In the genomic region with DNA sequence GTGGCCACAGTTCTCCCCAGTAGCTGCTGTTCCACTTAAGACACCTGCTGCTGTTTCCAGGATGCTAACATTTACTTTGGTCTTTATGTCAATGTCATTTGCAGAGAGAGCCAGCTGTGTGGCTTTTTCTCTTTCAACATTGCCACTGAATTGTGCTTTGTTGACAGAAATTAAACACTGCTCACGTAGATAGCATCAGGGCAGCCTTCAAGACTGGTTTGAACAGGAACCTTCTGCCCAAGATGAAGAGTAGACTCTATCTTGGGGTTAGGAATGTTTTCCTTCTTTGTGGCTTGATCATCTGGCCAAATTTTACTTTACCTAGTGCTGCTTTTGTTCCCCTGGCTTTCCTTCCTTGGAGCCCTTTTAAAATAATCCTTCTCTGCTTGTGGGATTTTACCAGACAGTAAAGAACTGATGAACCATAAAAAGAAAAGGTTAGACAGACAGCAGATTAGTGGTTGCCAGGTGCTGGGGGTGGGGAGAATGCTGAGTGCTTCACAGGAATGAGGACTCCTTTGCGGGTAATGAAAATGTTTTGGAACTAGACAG, we compare ENCODE assay signal across 9 cellular contexts. TPM values are rescaled to one million over a fixed set of nuclear protein-coding genes. Genes with fewer than 3 reads are reported as not detected.
DNase-seq lines count a peak whose midpoint lies in the region; ATAC-seq and TF ChIP-seq lines count a peak whose summit lies in the region.
"Had no signal": no experiment of that assay in that cellular context is flagged by ENCODE, and none has a peak within 500 bp of the region (broad histone marks: within the 10 kb centered on the region; RNA-seq: fewer than 3 reads in every experiment).

No MANE protein-coding gene starts in this region.

- H3K27me3 Mint-ChIP-seq in MCF 10A (ENCODE audit: insufficient read depth, unreplicated experiment): no peaks in the 10 kb centered on the region
- no peaks in the 10 kb centered on the region for H3K27me3 Mint-ChIP-seq in type B pancreatic cell

- H3K27ac Mint-ChIP-seq in MCF 10A (ENCODE audit: low read depth, unreplicated experiment): no peak overlapping the region
- H3K27ac Mint-ChIP-seq in type B pancreatic cell: peak overlapping the region; percentile 81
- H3K27ac Mint-ChIP-seq: H9 had no signal

- no peak overlapping the region for H3K9ac ChIP-seq in PC-3 (ENCODE audit: low read length)

- DNase-seq in breast epithelium (ENCODE audit: low spot score in 2 of 2) (peak in 1 of 2 donors; percentile 53), MCF 10A (ENCODE audit: unreplicated experiment) (no peak), NCI-H748 (lab: John Stamatoyannopoulos, UW; ENCODE audit: unreplicated experiment) (peak; percentile 95), hepatocyte (ENCODE audit: low spot score) (peak; percentile 48), type B pancreatic cell (ENCODE audit: extremely low spot score, unreplicated experiment) (no peak), PC-3 (no peak)
- DNase-seq in effector CD4-positive, alpha-beta T cell: no peak
- DNase-seq: H9 had no signal

- CTCF ChIA-PET in MCF 10A (lab: Yijun Ruan, JAX): no interaction called here
- CTCF ChIA-PET in PC-3 (lab: Charles Lee): no interaction called here

- H3K4me3 ChIP-seq in breast epithelium (no peak overlapping the region), hepatocyte (no peak overlapping the region), PC-3 (ENCODE audit: low read length) (no peak overlapping the region)

- 19% methylated on average over 2 of the region's 2 CpGs for WGBS in hepatocyte (ENCODE audit: low lambda C conversion rate, missing lambda C conversion rate)

- H3K9me3 Mint-ChIP-seq in MCF 10A (ENCODE audit: unreplicated experiment) (no peaks in the 10 kb centered on the region), type B pancreatic cell (no peaks in the 10 kb centered on the region)
- H3K9me3 Mint-ChIP-seq: H9 had no signal

- H3K27ac ChIP-seq in breast epithelium: peak overlapping the region; percentile 81 to 91
- peak overlapping the region; percentile 73 for H3K27ac ChIP-seq in hepatocyte
- H3K27ac ChIP-seq in PC-3 (ENCODE audit: low read length): no peak overlapping the region

- H4K20me1 ChIP-seq in hepatocyte (ENCODE audit: insufficient read depth, poor library complexity, severe bottlenecking) (no peaks in the 10 kb centered on the region), PC-3 (ENCODE audit: low read length) (no peaks in the 10 kb centered on the region)

- no peak for ATAC-seq in PC-3
- no peak for ATAC-seq in GM18858 (IDR thresholded peaks at IDR 0.05; ENCODE audit: unreplicated experiment)

- no peaks in the 10 kb centered on the region for H3K9me3 ChIP-seq in breast epithelium
- H3K9me3 ChIP-seq in hepatocyte (ENCODE audit: low read depth): no peaks in the 10 kb centered on the region
- H3K9me3 ChIP-seq in PC-3 (ENCODE audit: low read length): no peaks in the 10 kb centered on the region

- H3K27me3 ChIP-seq in breast epithelium: no peaks in the 10 kb centered on the region
- H3K27me3 ChIP-seq in hepatocyte: no peaks in the 10 kb centered on the region
- H3K27me3 ChIP-seq in PC-3 (ENCODE audit: low read length): no peaks in the 10 kb centered on the region

- H3K9me2 ChIP-seq in hepatocyte (replicated peaks; ENCODE audit: insufficient read depth): no peaks in the 10 kb centered on the region
- H3K9me2 ChIP-seq in PC-3 (replicated peaks; ENCODE audit: low read length): no peaks in the 10 kb centered on the region

- H3K4me1 ChIP-seq in breast epithelium (peaks cover 2 to 9% of the 10 kb centered on the region in 2 donors), hepatocyte (ENCODE audit: insufficient read depth) (peaks cover 30% of the 10 kb centered on the region), PC-3 (ENCODE audit: insufficient read depth, low read length) (peaks cover 19% of the 10 kb centered on the region)

- no peaks in the 10 kb centered on the region for H3K79me2 ChIP-seq in hepatocyte
- no peaks in the 10 kb centered on the region for H3K79me2 ChIP-seq in PC-3 (ENCODE audit: low read length)

- POLR2A ChIA-PET in MCF 10A (lab: Yijun Ruan, JAX): interaction anchor here (0.6 kb wide), 2 partner anchors 765 to 1064 kb away, joined by 3 to 4 read pairs; no protein-coding TSS in a partner anchor
- POLR2A ChIA-PET in PC-3 (lab: Charles Lee; ENCODE audit: unreplicated experiment): no interaction called here

- no peaks in the 10 kb centered on the region for H3F3A ChIP-seq in PC-3 (ENCODE audit: low read length, unreplicated experiment)

- no peak for TF ChIP-seq POLR2A in breast epithelium (IDR thresholded peaks at IDR 0.05)

- BruUV-seq in MCF 10A (replicated peaks; lab: Mats Ljungman, UMichigan): no TSS peak
- BruUV-seq in PC-3 (replicated peaks; lab: Mats Ljungman, UMichigan): no TSS peak

- H3K4me3 Mint-ChIP-seq in MCF 10A (ENCODE audit: unreplicated experiment) (no peak overlapping the region), type B pancreatic cell (peak overlapping the region; percentile 29)
- H3K4me3 Mint-ChIP-seq: H9 had no signal

- intact Hi-C loops in breast epithelium (cut with DNase I; ENCODE audit: low total_unique reads): no loop called here
- intact Hi-C loops in MCF 10A (cut with micrococcal nuclease): no loop called here
- intact Hi-C loops in PC-3 (cut with micrococcal nuclease): loop anchor here (5.0 kb wide), 1 partner anchor 41 kb away; no protein-coding TSS in a partner anchor

- no peak for TF ChIP-seq CTCF in breast epithelium (IDR thresholded peaks at IDR 0.05)
- TF ChIP-seq CTCF in MCF 10A (IDR thresholded peaks at IDR 0.05; ENCODE audit: unreplicated experiment): no peak
- no peak for TF ChIP-seq CTCF in hepatocyte (IDR thresholded peaks at IDR 0.05; ENCODE audit: poor library complexity)
- no peak for TF ChIP-seq CTCF in type B pancreatic cell (conservative IDR thresholded peaks at IDR 0.05)
- TF ChIP-seq CTCF in PC-3 (conservative IDR thresholded peaks at IDR 0.05; ENCODE audit: low read depth, low read length): no peak

- H3K4me2 ChIP-seq in hepatocyte (no peak overlapping the region), PC-3 (ENCODE audit: low read length) (no peak overlapping the region)

- H2AFZ ChIP-seq in hepatocyte (no peak overlapping the region), PC-3 (ENCODE audit: low read length) (no peak overlapping the region)

- H3K4me1 Mint-ChIP-seq in MCF 10A (ENCODE audit: insufficient read depth, unreplicated experiment): no peaks in the 10 kb centered on the region
- H3K4me1 Mint-ChIP-seq in type B pancreatic cell (ENCODE audit: unreplicated experiment): peaks cover 20% of the 10 kb centered on the region

- H3K36me3 ChIP-seq in breast epithelium (no peaks in the 10 kb centered on the region), hepatocyte (replicated peaks; ENCODE audit: insufficient read depth, low read depth) (no peaks in the 10 kb centered on the region), PC-3 (ENCODE audit: low read depth, low read length) (no peaks in the 10 kb centered on the region)

- H3K36me3 Mint-ChIP-seq in MCF 10A (ENCODE audit: insufficient read depth, unreplicated experiment): peaks cover 5% of the 10 kb centered on the region
- H3K36me3 Mint-ChIP-seq in type B pancreatic cell: peaks cover 4% of the 10 kb centered on the region

RNA-seq across cellular contexts. Expression of gene XBP1, which starts 22.6 kb away (rescaled TPM):
- total RNA-seq in breast epithelium (1,000 to 10,000 TPM in 2 of 3 donors, 100 to 1,000 TPM in 1; 156 to 1,772 (median 1,383) TPM), MCF 10A (2022) (274 and 429 TPM in 2 replicates), hepatocyte (376 and 397 TPM in 2 replicates), type B pancreatic cell (ENCODE audit: low replicate concordance) (127 and 170 TPM in 2 replicates), PC-3 (2014; rRNA removed) (125 and 191 TPM in 2 replicates)
- 330 and 351 TPM in 2 replicates for polyA plus RNA-seq in hepatocyte

RNA-seq across cellular contexts. Expression of gene CCDC117, which starts 50.5 kb away (rescaled TPM):
- total RNA-seq in breast epithelium: 10 to 100 TPM; 19.5 to 33.5 (median 23.9) TPM
- total RNA-seq in MCF 10A (2022): 12.1 and 14.6 TPM in 2 replicates
- total RNA-seq in hepatocyte: 40.5 and 41.7 TPM in 2 replicates
- polyA plus RNA-seq in hepatocyte: 16.5 and 17.1 TPM in 2 replicates
- total RNA-seq in type B pancreatic cell (ENCODE audit: low replicate concordance): 29.0 and 40.8 TPM in 2 replicates
- 7.1 and 18.8 TPM in 2 replicates for total RNA-seq in PC-3 (2014; rRNA removed)

Comparison
In these comparisons a context has a peak if more than half of its experiments do, and no peak if none do; other contexts are left out.
1. DNase-seq: peak in NCI-H748 (single experiment) and hepatocyte (single experiment); none in MCF 10A (single experiment), type B pancreatic cell (single experiment), effector CD4-positive, alpha-beta T cell (single experiment) and PC-3 (single experiment).